In genomic region chr2:135052997-135053474, GRCh38 we compare ENCODE assay signal across 8 cellular contexts. TPM values are rescaled to one million over a fixed set of nuclear protein-coding genes. Genes with fewer than 3 reads are reported as not detected.
DNase-seq lines count a peak whose midpoint lies in the region; ATAC-seq, FAIRE-seq and TF ChIP-seq lines count a peak whose summit lies in the region.

No MANE protein-coding gene starts in this region.

- peaks cover 63% of the 10 kb centered on the region for H3K79me2 ChIP-seq in SK-N-SH (ENCODE audit: insufficient read depth)

- H3K9me3 ChIP-seq in SK-N-SH (no peaks in the 10 kb centered on the region), muscle layer of duodenum (ENCODE audit: control insufficient read depth in 1 of 2, low read length in 2 of 2) (no peaks in the 10 kb centered on the region), tibial nerve (no peaks in the 10 kb centered on the region)

- TF ChIP-seq EP300 in SK-N-SH (IDR thresholded peaks at IDR 0.05; ENCODE audit: borderline replicate concordance in 1 of 2, low read depth in 1 of 2, low read length in 1 of 2) (no peak), tibial nerve (IDR thresholded peaks at IDR 0.05) (no peak)

- TF ChIP-seq RAD21 in SK-N-SH (IDR thresholded peaks at IDR 0.05; ENCODE audit: low read length), result no peak

- FAIRE-seq in GM18507 (lab: Jason Lieb, UNC), result peak; percentile 9

- H3K4me1 ChIP-seq in SK-N-SH (ENCODE audit: control insufficient read depth in 1 of 2, insufficient read depth in 2 of 2, low read depth in 1 of 2, low read length in 1 of 2) (peaks cover 11 to 22% of the 10 kb centered on the region in 2 experiments), muscle layer of duodenum (ENCODE audit: control insufficient read depth in 1 of 2, insufficient read depth in 2 of 2, low read length in 2 of 2) (peaks cover 13 to 17% of the 10 kb centered on the region in 2 donors), tibial nerve (peaks cover 4 to 46% (median 7%) of the 10 kb centered on the region in 4 donors)

- H3K27ac ChIP-seq in SK-N-SH (ENCODE audit: low read depth in 2 of 2, low read length in 1 of 2), result peak overlapping the region in 1 of 2 experiments; percentile 95; a peak in 2 of 4 replicates
- peak overlapping the region; percentile 93 to 97 for H3K27ac ChIP-seq in coronary artery
- H3K27ac ChIP-seq in muscle layer of duodenum (ENCODE audit: low read length), result peak overlapping the region; percentile 99
- peak overlapping the region; percentile 87 to 96 (median 94) for H3K27ac ChIP-seq in tibial nerve

- no peaks in the 10 kb centered on the region for H3K27me3 ChIP-seq in SK-N-SH (ENCODE audit: insufficient read depth)
- no peaks in the 10 kb centered on the region for H3K27me3 ChIP-seq in muscle layer of duodenum (ENCODE audit: low read depth, low read length)
- no peaks in the 10 kb centered on the region for H3K27me3 ChIP-seq in tibial nerve

- no peak for DNase-seq in GM18507 (ENCODE audit: extremely low spot score, insufficient read length, low read depth)
- no peak for DNase-seq in SK-N-SH
- DNase-seq in coronary artery (ENCODE audit: low spot score), result no peak
- DNase-seq in tibial nerve (ENCODE audit: low spot score in 2 of 2), result no peak
- DNase-seq in amniotic stem cell (lab: John Stamatoyannopoulos, UW), result no peak
- DNase-seq in iPS-NIHi7 (ENCODE audit: extremely low spot score), result no peak

- peak overlapping the region; percentile 97 for H3K4me2 ChIP-seq in SK-N-SH

- peaks cover 6% of the 10 kb centered on the region for H4K20me1 ChIP-seq in SK-N-SH (ENCODE audit: insufficient read depth)

- H3K9me2 ChIP-seq in SK-N-SH, result no peaks in the 10 kb centered on the region

- 26% methylated on average over 15 of the region's 15 CpGs for WGBS in SK-N-SH (ENCODE audit: low lambda C conversion rate)
- 13% methylated on average over 15 of the region's 15 CpGs for WGBS in tibial nerve, 2 donors

- peaks cover 8 to 18% of the 10 kb centered on the region in 2 experiments for H3K36me3 ChIP-seq in SK-N-SH (replicated peaks in 1 of 2; ENCODE audit: control insufficient read depth in 1 of 2, insufficient read depth in 2 of 2, low read length in 1 of 2)
- H3K36me3 ChIP-seq in muscle layer of duodenum (ENCODE audit: control insufficient read depth in 1 of 2, insufficient read depth in 2 of 2, low read length in 2 of 2), result peaks cover 0 to 3% of the 10 kb centered on the region in 2 donors
- H3K36me3 ChIP-seq in tibial nerve, result no peaks in the 10 kb centered on the region

- peak overlapping the region; percentile 90 to 98 for H3K4me3 ChIP-seq in SK-N-SH (ENCODE audit: low read depth in 2 of 2, low read length in 1 of 2)
- peak overlapping the region; percentile 84 for H3K4me3 ChIP-seq in coronary artery
- peak overlapping the region; percentile 71 to 99 for H3K4me3 ChIP-seq in muscle layer of duodenum (ENCODE audit: low read depth in 1 of 2, low read length in 2 of 2)
- H3K4me3 ChIP-seq in tibial nerve, result peak overlapping the region; percentile 65 to 80 (median 76)

- POLR2A ChIA-PET in SK-N-SH (lab: Yijun Ruan, JAX), result no interaction called here

- peak overlapping the region; percentile 98 for H3K9ac ChIP-seq in SK-N-SH

- H2AFZ ChIP-seq in SK-N-SH (ENCODE audit: low read depth), result no peak overlapping the region

- H3F3A ChIP-seq in SK-N-SH (replicated peaks; ENCODE audit: insufficient read depth), result peaks cover 23% of the 10 kb centered on the region

- CTCF ChIA-PET in SK-N-SH (lab: Yijun Ruan, JAX), result interaction anchor here (0.7 to 2.3 kb wide), 3 partner anchors 548 to 657 kb away, joined by 3 to 8 read pairs (median 3); no protein-coding TSS in a partner anchor

- TF ChIP-seq CTCF in SK-N-SH (IDR thresholded peaks at IDR 0.05) (no peak), coronary artery (IDR thresholded peaks at IDR 0.05) (no peak), tibial nerve (IDR thresholded peaks at IDR 0.05) (no peak)

- no peak for TF ChIP-seq POLR2A in tibial nerve (IDR thresholded peaks at IDR 0.05)

- ATAC-seq in HG02798 (IDR thresholded peaks at IDR 0.05; ENCODE audit: poor library complexity, unreplicated experiment), result peak; percentile 45

TF ChIP-seq in SK-N-SH, 30 proteins besides CTCF, POLR2A, EP300 and RAD21 (continues in another document):
- TF ChIP-seq REST (IDR thresholded peaks at IDR 0.05; ENCODE audit: low read depth, low read length), result no peak
- no peak for TF ChIP-seq GABPA (IDR thresholded peaks at IDR 0.05; ENCODE audit: low read depth)
- TF ChIP-seq, protein P1, sequence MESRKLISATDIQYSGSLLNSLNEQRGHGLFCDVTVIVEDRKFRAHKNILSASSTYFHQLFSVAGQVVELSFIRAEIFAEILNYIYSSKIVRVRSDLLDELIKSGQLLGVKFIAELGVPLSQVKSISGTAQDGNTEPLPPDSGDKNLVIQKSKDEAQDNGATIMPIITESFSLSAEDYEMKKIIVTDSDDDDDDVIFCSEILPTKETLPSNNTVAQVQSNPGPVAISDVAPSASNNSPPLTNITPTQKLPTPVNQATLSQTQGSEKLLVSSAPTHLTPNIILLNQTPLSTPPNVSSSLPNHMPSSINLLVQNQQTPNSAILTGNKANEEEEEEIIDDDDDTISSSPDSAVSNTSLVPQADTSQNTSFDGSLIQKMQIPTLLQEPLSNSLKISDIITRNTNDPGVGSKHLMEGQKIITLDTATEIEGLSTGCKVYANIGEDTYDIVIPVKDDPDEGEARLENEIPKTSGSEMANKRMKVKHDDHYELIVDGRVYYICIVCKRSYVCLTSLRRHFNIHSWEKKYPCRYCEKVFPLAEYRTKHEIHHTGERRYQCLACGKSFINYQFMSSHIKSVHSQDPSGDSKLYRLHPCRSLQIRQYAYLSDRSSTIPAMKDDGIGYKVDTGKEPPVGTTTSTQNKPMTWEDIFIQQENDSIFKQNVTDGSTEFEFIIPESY (IDR thresholded peaks at IDR 0.05; ENCODE audit: borderline replicate concordance, low read depth), result no peak
- TF ChIP-seq, protein P2, sequence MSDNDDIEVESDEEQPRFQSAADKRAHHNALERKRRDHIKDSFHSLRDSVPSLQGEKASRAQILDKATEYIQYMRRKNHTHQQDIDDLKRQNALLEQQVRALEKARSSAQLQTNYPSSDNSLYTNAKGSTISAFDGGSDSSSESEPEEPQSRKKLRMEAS (IDR thresholded peaks at IDR 0.05; ENCODE audit: low read depth), result no peak
- TF ChIP-seq JUND (IDR thresholded peaks at IDR 0.05), result no peak
- TF ChIP-seq TCF12 (IDR thresholded peaks at IDR 0.05), result no peak
- no peak for TF ChIP-seq NRF1 (IDR thresholded peaks at IDR 0.05; ENCODE audit: low read depth, low read length)
- no peak for TF ChIP-seq CHD2 (IDR thresholded peaks at IDR 0.05; ENCODE audit: low read length, partially characterized antibody)
- no peak for TF ChIP-seq TEAD4 (IDR thresholded peaks at IDR 0.05; ENCODE audit: borderline replicate concordance, insufficient read depth)
- no peak for TF ChIP-seq FOSL2 (IDR thresholded peaks at IDR 0.05; ENCODE audit: borderline replicate concordance, low read depth)
- no peak for TF ChIP-seq PBX3 (IDR thresholded peaks at IDR 0.05)
- TF ChIP-seq FOXM1 (IDR thresholded peaks at IDR 0.05; ENCODE audit: low read depth), result no peak
- TF ChIP-seq ELF1 (IDR thresholded peaks at IDR 0.05), result no peak
- no peak for TF ChIP-seq MXI1 (IDR thresholded peaks at IDR 0.05; ENCODE audit: low read depth, low read length)
- no peak for TF ChIP-seq RFX5 (IDR thresholded peaks at IDR 0.05; ENCODE audit: low read length)

RNA-seq across cellular contexts. Expression of gene RAB3GAP1, which starts 0.9 kb away (rescaled TPM):
- 10.9 and 14.0 TPM in 2 replicates for polyA plus RNA-seq in SK-N-SH (2012; rRNA removed)
- 15.4 and 17.5 TPM in 2 replicates for polyA plus RNA-seq in SK-N-SH (2012; cell fraction: cytosol; rRNA removed)
- 11.5 and 20.0 TPM in 2 replicates for polyA plus RNA-seq in SK-N-SH (2012; cell fraction: nucleus; rRNA removed)
- 10 to 100 TPM; 40.8 to 56.2 (median 47.3) TPM for total RNA-seq in tibial nerve

RNA-seq across cellular contexts. Expression of gene MAP3K19, which starts 5.8 kb away (rescaled TPM):
- polyA plus RNA-seq in SK-N-SH (2012; rRNA removed), result not detected in 2 replicates
- not detected in 2 replicates for polyA plus RNA-seq in SK-N-SH (2012; cell fraction: cytosol; rRNA removed)
- not detected in 2 replicates for polyA plus RNA-seq in SK-N-SH (2012; cell fraction: nucleus; rRNA removed)
- total RNA-seq in tibial nerve, result not detected
